ENCODE assay signal across 13 cellular contexts in the genomic region with DNA sequence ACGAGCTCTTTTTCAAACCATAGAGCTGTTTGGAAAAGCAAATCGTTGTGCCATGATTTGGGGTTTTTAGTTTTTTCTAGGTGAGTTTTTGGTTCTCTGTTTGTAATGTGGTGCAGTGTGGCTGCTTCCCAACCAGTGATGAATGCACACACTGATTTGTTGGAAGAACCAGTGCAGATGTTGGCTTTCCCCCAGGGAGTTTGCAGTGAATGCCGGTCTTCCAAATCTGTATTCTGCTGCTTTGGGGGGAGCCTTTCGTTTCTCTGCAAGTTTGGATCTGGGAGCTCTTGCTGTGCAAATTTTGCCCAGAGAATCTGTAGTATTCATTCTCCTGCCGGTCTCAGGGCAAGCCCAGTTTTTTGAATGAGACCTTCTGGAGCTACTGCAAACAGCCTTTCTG. TPM values are rescaled to one million over a fixed set of nuclear protein-coding genes. Genes with fewer than 3 reads are reported as not detected.
A peak's percentile ranks its signal among the peaks of the same experiment; 100 is the strongest.
DNase-seq lines count a peak whose midpoint lies in the region; ATAC-seq lines count a peak whose summit lies in the region.
"Had no signal": no experiment of that assay in that cellular context is flagged by ENCODE, and none has a peak within 500 bp of the region (broad histone marks: within the 10 kb centered on the region; RNA-seq: fewer than 3 reads in every experiment).

No MANE protein-coding gene starts in this region.

- DNase-seq in activated T-cell treated with anti-CD3 and anti-CD28 coated beads, Interleukin-2, amount 50 U/mL, for 72 hours, result no peak
- DNase-seq in activated T-cell treated with anti-CD3 and anti-CD28 coated beads for 4 hours (no peak), left ventricle myocardium superior (no peak), superior temporal gyrus (ENCODE audit: extremely low spot score) (peak; percentile 68), NCI-H187 (lab: John Stamatoyannopoulos, UW) (no peak), D341Med (ENCODE audit: low spot score) (no peak), HT-29 (ENCODE audit: low spot score) (no peak)
- DNase-seq: AML-193; GOT3; NCI-H1694 treated with DMSO at 0.1 percent for 48 hours; stimulated activated CD4-positive, alpha-beta T cell treated with anti-CD3 and anti-CD28 coated beads, Interleukin-12 subunit alpha, Interleukin-12 subunit beta, amount 100 ng/mL, for 4 hours had no signal

- H3K4me1 Mint-ChIP-seq in activated T-cell treated with anti-CD3 and anti-CD28 coated beads, Interleukin-2, amount 50 U/mL, for 72 hours (ENCODE audit: low read depth), result peaks cover 97% of the 10 kb centered on the region
- H3K4me1 Mint-ChIP-seq in activated naive CD8-positive, alpha-beta T cell (ENCODE audit: low read depth), result peaks cover 94% of the 10 kb centered on the region

- H3K4me3 Mint-ChIP-seq in activated T-cell treated with anti-CD3 and anti-CD28 coated beads, Interleukin-2, amount 50 U/mL, for 72 hours, result peak overlapping the region; percentile 82 to 97
- H3K4me3 Mint-ChIP-seq in activated naive CD8-positive, alpha-beta T cell, result peak overlapping the region; percentile 52

- H3K27me3 Mint-ChIP-seq in activated T-cell treated with anti-CD3 and anti-CD28 coated beads, Interleukin-2, amount 50 U/mL, for 72 hours (ENCODE audit: low read depth), result no peaks in the 10 kb centered on the region
- H3K27me3 Mint-ChIP-seq in activated naive CD8-positive, alpha-beta T cell, result no peaks in the 10 kb centered on the region

- no peak for ATAC-seq in activated T-cell treated with anti-CD3 and anti-CD28 coated beads, Interleukin-2, amount 50 U/mL, for 72 hours (replicated peaks in 1 of 2)
- ATAC-seq in left ventricle myocardium superior, result peak; percentile 63
- ATAC-seq: Panc1 had no signal

- H3K9me3 Mint-ChIP-seq in activated T-cell treated with anti-CD3 and anti-CD28 coated beads, Interleukin-2, amount 50 U/mL, for 72 hours, result no peaks in the 10 kb centered on the region
- no peaks in the 10 kb centered on the region for H3K9me3 Mint-ChIP-seq in activated naive CD8-positive, alpha-beta T cell (ENCODE audit: low read depth)

- intact Hi-C loops in left ventricle myocardium superior (cut with micrococcal nuclease), result no loop called here

- peaks cover under 1 to 6% of the 10 kb centered on the region in 2 donors for H3K36me3 Mint-ChIP-seq in activated T-cell treated with anti-CD3 and anti-CD28 coated beads, Interleukin-2, amount 50 U/mL, for 72 hours (ENCODE audit: insufficient read depth in 2 of 2)
- peaks cover 11% of the 10 kb centered on the region for H3K36me3 Mint-ChIP-seq in activated naive CD8-positive, alpha-beta T cell

- H3K27ac Mint-ChIP-seq in activated T-cell treated with anti-CD3 and anti-CD28 coated beads, Interleukin-2, amount 50 U/mL, for 72 hours, result peak overlapping the region; percentile 99
- peak overlapping the region; percentile 98 for H3K27ac Mint-ChIP-seq in activated naive CD8-positive, alpha-beta T cell

RNA-seq across cellular contexts. Expression of a gene that starts 14.5 kb away (rescaled TPM):
- 10 to 100 TPM; 77.6 to 89.7 TPM for total RNA-seq in activated T-cell treated with anti-CD3 and anti-CD28 coated beads, Interleukin-2, amount 50 U/mL, for 72 hours
- 63.3 TPM for total RNA-seq in left ventricle myocardium superior
- total RNA-seq in HT-29 (2014; rRNA removed; shearing (Covaris generic)), result 7.6 and 9.3 TPM in 2 replicates
